Comparison of ENCODE assay signal across 1 cellular context in genomic region chr7:2098496-2098895, GRCh38.
TF ChIP-seq lines count a peak whose summit lies in the region.

No MANE protein-coding gene starts in this region.

TF ChIP-seq in neural cell, 6 proteins besides CTCF, POLR2A, EP300 and RAD21 (continued from another document):
- TF ChIP-seq, protein P1, sequence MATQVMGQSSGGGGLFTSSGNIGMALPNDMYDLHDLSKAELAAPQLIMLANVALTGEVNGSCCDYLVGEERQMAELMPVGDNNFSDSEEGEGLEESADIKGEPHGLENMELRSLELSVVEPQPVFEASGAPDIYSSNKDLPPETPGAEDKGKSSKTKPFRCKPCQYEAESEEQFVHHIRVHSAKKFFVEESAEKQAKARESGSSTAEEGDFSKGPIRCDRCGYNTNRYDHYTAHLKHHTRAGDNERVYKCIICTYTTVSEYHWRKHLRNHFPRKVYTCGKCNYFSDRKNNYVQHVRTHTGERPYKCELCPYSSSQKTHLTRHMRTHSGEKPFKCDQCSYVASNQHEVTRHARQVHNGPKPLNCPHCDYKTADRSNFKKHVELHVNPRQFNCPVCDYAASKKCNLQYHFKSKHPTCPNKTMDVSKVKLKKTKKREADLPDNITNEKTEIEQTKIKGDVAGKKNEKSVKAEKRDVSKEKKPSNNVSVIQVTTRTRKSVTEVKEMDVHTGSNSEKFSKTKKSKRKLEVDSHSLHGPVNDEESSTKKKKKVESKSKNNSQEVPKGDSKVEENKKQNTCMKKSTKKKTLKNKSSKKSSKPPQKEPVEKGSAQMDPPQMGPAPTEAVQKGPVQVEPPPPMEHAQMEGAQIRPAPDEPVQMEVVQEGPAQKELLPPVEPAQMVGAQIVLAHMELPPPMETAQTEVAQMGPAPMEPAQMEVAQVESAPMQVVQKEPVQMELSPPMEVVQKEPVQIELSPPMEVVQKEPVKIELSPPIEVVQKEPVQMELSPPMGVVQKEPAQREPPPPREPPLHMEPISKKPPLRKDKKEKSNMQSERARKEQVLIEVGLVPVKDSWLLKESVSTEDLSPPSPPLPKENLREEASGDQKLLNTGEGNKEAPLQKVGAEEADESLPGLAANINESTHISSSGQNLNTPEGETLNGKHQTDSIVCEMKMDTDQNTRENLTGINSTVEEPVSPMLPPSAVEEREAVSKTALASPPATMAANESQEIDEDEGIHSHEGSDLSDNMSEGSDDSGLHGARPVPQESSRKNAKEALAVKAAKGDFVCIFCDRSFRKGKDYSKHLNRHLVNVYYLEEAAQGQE (IDR thresholded peaks at IDR 0.05; ENCODE audit: borderline replicate concordance): no peak
